ENCODE assay signal across 13 cellular contexts in genomic region chr5:149212203-149212951, GRCh38. TPM values are rescaled to one million over a fixed set of nuclear protein-coding genes. Genes with fewer than 3 reads are reported as not detected.
A peak's percentile ranks its signal among the peaks of the same experiment; 100 is the strongest.
DNase-seq lines count a peak whose midpoint lies in the region; ATAC-seq and TF ChIP-seq lines count a peak whose summit lies in the region.
"Had no signal": no experiment of that assay in that cellular context is flagged by ENCODE, and none has a peak within 500 bp of the region (broad histone marks: within the 10 kb centered on the region; RNA-seq: fewer than 3 reads in every experiment).

No MANE protein-coding gene starts in this region.

- DNase-seq in Daoy (ENCODE audit: low read depth) (peak; percentile 96), MG63 (peak; percentile 100), epithelial cell of esophagus (ENCODE audit: low read depth) (peak; percentile 50), COLO668 (lab: John Stamatoyannopoulos, UW; ENCODE audit: unreplicated experiment) (no peak), NCI-H446 treated with DMSO at 0.1 percent for 48 hours (lab: John Stamatoyannopoulos, UW) (no peak)
- DNase-seq: cerebellar nuclear complex; NCI-H69; stimulated activated CD4-positive, alpha-beta T cell treated with anti-CD3 and anti-CD28 coated beads, Interleukin-2, amount 100 ng/mL, for 48 hours; stimulated activated naive CD8-positive, alpha-beta T cell treated with anti-CD3 and anti-CD28 coated beads, Interleukin-15, amount 100 ng/mL, for 72 hours had no signal

- no peaks in the 10 kb centered on the region for H3K9me3 Mint-ChIP-seq in nephron
- H3K9me3 Mint-ChIP-seq: stimulated activated naive CD8-positive, alpha-beta T cell treated with anti-CD3 and anti-CD28 coated beads, Interleukin-15, amount 100 ng/mL, for 72 hours had no signal

- H3K4me3 ChIP-seq in MG63, result no peak overlapping the region
- no peak overlapping the region for H3K4me3 ChIP-seq in epithelial cell of esophagus (ENCODE audit: low read length)

- H3K36me3 ChIP-seq in MG63, result peaks cover 2% of the 10 kb centered on the region; the same call in 1 of the 2 replicates

- peaks cover 14% of the 10 kb centered on the region for H3K27me3 Mint-ChIP-seq in nephron (ENCODE audit: low read depth)
- H3K27me3 Mint-ChIP-seq: stimulated activated naive CD8-positive, alpha-beta T cell treated with anti-CD3 and anti-CD28 coated beads, Interleukin-15, amount 100 ng/mL, for 72 hours had no signal

- peak overlapping the region; percentile 2 to 71 (median 45) for H3K27ac Mint-ChIP-seq in nephron

- no peaks in the 10 kb centered on the region for H3K36me3 Mint-ChIP-seq in nephron (ENCODE audit: low read depth)

- H3K4me3 Mint-ChIP-seq in nephron, result peak overlapping the region in 1 of 3 experiments; percentile 15
- H3K4me3 Mint-ChIP-seq: stimulated activated naive CD8-positive, alpha-beta T cell treated with anti-CD3 and anti-CD28 coated beads, Interleukin-15, amount 100 ng/mL, for 72 hours had no signal

- no peak for ATAC-seq in HG03342 (IDR thresholded peaks at IDR 0.05; ENCODE audit: unreplicated experiment)
- ATAC-seq in GM21786 (IDR thresholded peaks at IDR 0.05; ENCODE audit: unreplicated experiment), result no peak
- ATAC-seq: left colon; stimulated activated naive CD8-positive, alpha-beta T cell treated with anti-CD3 and anti-CD28 coated beads, Interleukin-15, amount 100 ng/mL, for 72 hours had no signal

- no peaks in the 10 kb centered on the region for H3K9me3 ChIP-seq in MG63

- H3K4me1 Mint-ChIP-seq in nephron, result peaks cover 50% of the 10 kb centered on the region

- TF ChIP-seq CTCF in epithelial cell of esophagus (IDR thresholded peaks at IDR 0.05; ENCODE audit: insufficient read depth, low read depth, low read length, missing control alignments), result no peak
- no peak for TF ChIP-seq CTCF in nephron (IDR thresholded peaks at IDR 0.05; ENCODE audit: unreplicated experiment in 3 of 3)

- H3K27me3 ChIP-seq in MG63, result no peaks in the 10 kb centered on the region

RNA-seq across cellular contexts. Expression of gene AFAP1L1, which starts 59.3 kb away (rescaled TPM):
- total RNA-seq in Daoy (2014; rRNA removed; shearing (Covaris generic)), result 11.7 and 12.8 TPM in 2 replicates
- 8.1 and 16.2 TPM in 2 replicates for total RNA-seq in MG63 (2014; rRNA removed; shearing (Covaris generic); ENCODE audit: low replicate concordance)

Comparison
In these comparisons a context has a peak if more than half of its experiments do, and no peak if none do; other contexts are left out.
1. DNase-seq: peak in Daoy (single experiment), MG63 (single experiment) and epithelial cell of esophagus (single experiment); none in COLO668 (single experiment) and NCI-H446 treated with DMSO at 0.1 percent for 48 hours (single experiment).